In genomic region chr6:149170564-149171452, GRCh38 we compare ENCODE assay signal across 14 cellular contexts.
A peak's percentile ranks its signal among the peaks of the same experiment; 100 is the strongest.
DNase-seq lines count a peak whose midpoint lies in the region; ATAC-seq and TF ChIP-seq lines count a peak whose summit lies in the region.
"Had no signal": no experiment of that assay in that cellular context is flagged by ENCODE, and none has a peak within 500 bp of the region (broad histone marks: within the 10 kb centered on the region; RNA-seq: fewer than 3 reads in every experiment).

No MANE protein-coding gene starts in this region.

- H3K4me2 ChIP-seq in PC-3 (ENCODE audit: low read length) (no peak overlapping the region), Karpas-422 (ENCODE audit: low read depth, low read length, poor library complexity, severe bottlenecking) (no peak overlapping the region)
- H3K4me2 ChIP-seq: smooth muscle cell had no signal

- H3K36me3 ChIP-seq in A673 (ENCODE audit: insufficient read depth, low read length, poor library complexity, severe bottlenecking) (no peaks in the 10 kb centered on the region), PC-3 (ENCODE audit: low read depth, low read length) (no peaks in the 10 kb centered on the region), right atrium auricular region (no peaks in the 10 kb centered on the region), Karpas-422 (ENCODE audit: insufficient read depth, low read length) (no peaks in the 10 kb centered on the region)

- POLR2A ChIA-PET in A673 (lab: Charles Lee; ENCODE audit: low non-redundant PET): no interaction called here
- POLR2A ChIA-PET in PC-3 (lab: Charles Lee; ENCODE audit: unreplicated experiment): no interaction called here

- no peak overlapping the region for H3K4me3 ChIP-seq in A673 (ENCODE audit: low read depth, low read length, poor library complexity, severe bottlenecking)
- H3K4me3 ChIP-seq in GM12864 (ENCODE audit: low read depth, low read length): no peak overlapping the region
- no peak overlapping the region for H3K4me3 ChIP-seq in PC-3 (ENCODE audit: low read length)
- no peak overlapping the region for H3K4me3 ChIP-seq in right atrium auricular region
- H3K4me3 ChIP-seq in Karpas-422 (ENCODE audit: low read length): no peak overlapping the region
- H3K4me3 ChIP-seq: mucosa of descending colon, smooth muscle cell had no signal

- no peaks in the 10 kb centered on the region for H3K9me2 ChIP-seq in PC-3 (replicated peaks; ENCODE audit: low read length)
- no peaks in the 10 kb centered on the region for H3K9me2 ChIP-seq in Karpas-422 (replicated peaks; ENCODE audit: insufficient read depth, low read length)

- H3K79me2 ChIP-seq in PC-3 (ENCODE audit: low read length) (no peaks in the 10 kb centered on the region), Karpas-422 (ENCODE audit: low read length) (no peaks in the 10 kb centered on the region)

- no peak for TF ChIP-seq CTCF in A673 (conservative IDR thresholded peaks at IDR 0.05; ENCODE audit: low read depth, low read length)
- TF ChIP-seq CTCF in GM12864 (IDR thresholded peaks at IDR 0.05; ENCODE audit: low read depth, low read length, missing control alignments): no peak
- no peak for TF ChIP-seq CTCF in PC-3 (conservative IDR thresholded peaks at IDR 0.05; ENCODE audit: low read depth, low read length)
- TF ChIP-seq CTCF in right atrium auricular region (IDR thresholded peaks at IDR 0.05): no peak

- no peak for ATAC-seq in PC-3
- ATAC-seq: mucosa of descending colon had no signal

- no peak overlapping the region for H3K4me3 Mint-ChIP-seq in T-helper 2 cell treated with Interferon-gamma antibody and Interleukin-4, amounts not matched to agents 5 μg/mL and 100 μg/mL, for 36 hours
- H3K4me3 Mint-ChIP-seq: activated B cell treated with CpG ODN at 0.5 μM for 24 hours; activated naive CD8-positive, alpha-beta T cell had no signal

- H3K27ac Mint-ChIP-seq in T-helper 2 cell treated with Interferon-gamma antibody and Interleukin-4, amounts not matched to agents 5 μg/mL and 100 μg/mL, for 36 hours: no peak overlapping the region
- H3K27ac Mint-ChIP-seq: activated B cell treated with CpG ODN at 0.5 μM for 24 hours; activated naive CD8-positive, alpha-beta T cell had no signal

- no TSS peak for BruUV-seq in A673 (replicated peaks; lab: Mats Ljungman, UMichigan)
- no TSS peak for BruUV-seq in PC-3 (replicated peaks; lab: Mats Ljungman, UMichigan)

- no peaks in the 10 kb centered on the region for H3K9me3 ChIP-seq in A673 (ENCODE audit: low read depth, low read length, poor library complexity, severe bottlenecking)
- no peaks in the 10 kb centered on the region for H3K9me3 ChIP-seq in PC-3 (ENCODE audit: low read length)
- H3K9me3 ChIP-seq in right atrium auricular region: no peaks in the 10 kb centered on the region
- H3K9me3 ChIP-seq in Karpas-422 (ENCODE audit: low read length): no peaks in the 10 kb centered on the region
- H3K9me3 ChIP-seq: mucosa of descending colon had no signal

- H4K20me1 ChIP-seq in PC-3 (ENCODE audit: low read length) (no peaks in the 10 kb centered on the region), Karpas-422 (ENCODE audit: insufficient read depth, low read depth, low read length) (no peaks in the 10 kb centered on the region)

- peaks cover 47% of the 10 kb centered on the region for H3K4me1 Mint-ChIP-seq in T-helper 2 cell treated with Interferon-gamma antibody and Interleukin-4, amounts not matched to agents 5 μg/mL and 100 μg/mL, for 36 hours (ENCODE audit: low read depth)

- no peaks in the 10 kb centered on the region for H3F3A ChIP-seq in PC-3 (ENCODE audit: low read length, unreplicated experiment)

- peaks cover 9% of the 10 kb centered on the region for H3K4me1 ChIP-seq in A673 (ENCODE audit: insufficient read depth, low read length, poor library complexity, severe bottlenecking)
- H3K4me1 ChIP-seq in PC-3 (ENCODE audit: insufficient read depth, low read length): peaks cover 30% of the 10 kb centered on the region
- no peaks in the 10 kb centered on the region for H3K4me1 ChIP-seq in right atrium auricular region
- no peaks in the 10 kb centered on the region for H3K4me1 ChIP-seq in Karpas-422 (ENCODE audit: low read length)

- H3K9me3 Mint-ChIP-seq in T-helper 2 cell treated with Interferon-gamma antibody and Interleukin-4, amounts not matched to agents 5 μg/mL and 100 μg/mL, for 36 hours: no peaks in the 10 kb centered on the region
- H3K9me3 Mint-ChIP-seq: activated B cell treated with CpG ODN at 0.5 μM for 24 hours had no signal

- peak; percentile 19 for DNase-seq in A673 (ENCODE audit: low spot score)
- DNase-seq in GM12864 (ENCODE audit: low read depth): peak; percentile 19
- no peak for DNase-seq in PC-3
- no peak for DNase-seq in right atrium auricular region (ENCODE audit: low spot score)
- no peak for DNase-seq in medulla oblongata (ENCODE audit: extremely low spot score)
- DNase-seq in Karpas-422: no peak
- no peak for DNase-seq in T-helper 2 cell treated with Interferon-gamma antibody and Interleukin-4, amounts not matched to agents 5 μg/mL and 100 μg/mL, for 36 hours (ENCODE audit: low spot score)
- DNase-seq in globus pallidus (ENCODE audit: low spot score): no peak
- DNase-seq: activated B cell treated with CpG ODN at 0.5 μM for 24 hours, mucosa of descending colon, NCI-H1048 had no signal

- H3K27ac ChIP-seq in A673 (ENCODE audit: low read depth, low read length, poor library complexity, severe bottlenecking) (no peak overlapping the region), PC-3 (ENCODE audit: low read length) (peak overlapping the region; percentile 65), right atrium auricular region (peak overlapping the region; percentile 13 to 56), Karpas-422 (ENCODE audit: low read length) (no peak overlapping the region)
- H3K27ac ChIP-seq: RWPE1 had no signal

- H3K36me3 Mint-ChIP-seq in T-helper 2 cell treated with Interferon-gamma antibody and Interleukin-4, amounts not matched to agents 5 μg/mL and 100 μg/mL, for 36 hours (ENCODE audit: low read depth): peaks cover 9% of the 10 kb centered on the region

- H3K27me3 ChIP-seq in A673 (replicated peaks; ENCODE audit: insufficient read depth, low read depth, low read length, poor library complexity) (no peaks in the 10 kb centered on the region), PC-3 (ENCODE audit: low read length) (no peaks in the 10 kb centered on the region), right atrium auricular region (no peaks in the 10 kb centered on the region), Karpas-422 (ENCODE audit: low read length) (no peaks in the 10 kb centered on the region)

- H3K27me3 Mint-ChIP-seq in T-helper 2 cell treated with Interferon-gamma antibody and Interleukin-4, amounts not matched to agents 5 μg/mL and 100 μg/mL, for 36 hours (ENCODE audit: low read depth): no peaks in the 10 kb centered on the region
- H3K27me3 Mint-ChIP-seq: activated naive CD8-positive, alpha-beta T cell had no signal

- H3K9ac ChIP-seq in PC-3 (ENCODE audit: low read length) (no peak overlapping the region), Karpas-422 (ENCODE audit: low read length) (no peak overlapping the region)

- CTCF ChIA-PET in A673 (lab: Charles Lee): no interaction called here
- CTCF ChIA-PET in PC-3 (lab: Charles Lee): no interaction called here

- intact Hi-C loops in A673 (cut with micrococcal nuclease; ENCODE audit: unreplicated experiment) (no loop called here), PC-3 (cut with micrococcal nuclease) (no loop called here)

- H2AFZ ChIP-seq in PC-3 (ENCODE audit: low read length) (no peak overlapping the region), Karpas-422 (ENCODE audit: low read length) (no peak overlapping the region)

Comparison
In these comparisons a context has a peak if more than half of its experiments do, and no peak if none do; other contexts are left out.
1. DNase-seq: peak in A673 (single experiment) and GM12864 (single experiment); none in PC-3 (single experiment), right atrium auricular region (single experiment), medulla oblongata (single experiment), Karpas-422 (single experiment), T-helper 2 cell treated with Interferon-gamma antibody and Interleukin-4, amounts not matched to agents 5 μg/mL and 100 μg/mL, for 36 hours (single experiment) and globus pallidus (single experiment).
2. H3K27ac ChIP-seq: peak in PC-3 (single experiment) and right atrium auricular region (2 of 2); none in A673 (single experiment) and Karpas-422 (single experiment).